In the genomic region with DNA sequence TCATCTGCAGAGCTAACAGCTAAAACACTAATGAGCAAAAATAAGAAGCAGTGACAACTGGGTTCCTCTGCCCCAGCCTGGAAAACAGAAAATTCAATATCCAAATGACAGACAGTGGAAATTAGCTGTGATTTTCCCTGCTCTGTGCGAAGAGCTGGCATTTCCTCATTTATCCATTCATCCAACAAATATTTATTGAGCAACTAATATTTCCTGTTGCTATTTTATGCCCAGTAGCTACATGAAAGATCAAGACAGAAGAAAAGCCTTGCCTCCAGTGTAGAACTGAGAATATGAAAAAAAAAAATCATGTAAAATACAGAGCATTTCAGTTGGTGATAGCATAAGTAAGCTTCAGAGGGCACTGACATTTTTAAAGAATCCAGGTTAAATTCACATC, we compare ENCODE assay signal across 24 cellular contexts.
"Had no signal": no experiment of that assay in that cellular context is flagged by ENCODE, and none has a peak within 500 bp of the region (broad histone marks: within the 10 kb centered on the region; RNA-seq: fewer than 3 reads in every experiment).

No MANE protein-coding gene starts in this region.

- H3K4me3 ChIP-seq: esophagus squamous epithelium, left ventricle myocardium inferior, neural progenitor cell, sigmoid colon, smooth muscle cell, stomach, transverse colon had no signal

- H3K9me3 ChIP-seq: esophagus squamous epithelium, left ventricle myocardium inferior, sigmoid colon, stomach, transverse colon had no signal

- FAIRE-seq: colon, TTC549, urothelium cell line had no signal

- DNase-seq: activated CD4-positive, alpha-beta T cell treated with anti-CD3 and anti-CD28 coated beads, Interleukin-2, amount 10 ng/mL, durations not matched to agents 7 days and 5 days; activated CD4-positive, CD25-positive, alpha-beta regulatory T cell treated with anti-CD3 and anti-CD28 coated beads, Interleukin-2, amount 50 U/mL, for 72 hours; activated CD8-positive, alpha-beta T cell treated with anti-CD3 and anti-CD28 coated beads, Interleukin-2, amount 10 ng/mL, durations not matched to agents 7 days and 5 days; activated gamma-delta T cell treated with Interleukin-2 at 50 U/mL for 16 hours; aorta; central memory CD4-positive, alpha-beta T cell; effector memory CD4-positive, alpha-beta T cell; esophagus squamous epithelium; kidney glomerular epithelial cell; left ventricle myocardium inferior; naive thymus-derived CD8-positive, alpha-beta T cell; retina; sigmoid colon; stimulated activated CD4-positive, alpha-beta T cell treated with anti-CD3 and anti-CD28 coated beads, Interleukin-15, amount 100 ng/mL, for 24 hours; stomach; transverse colon; WERI-Rb-1 had no signal

- ATAC-seq: activated CD8-positive, alpha-beta T cell treated with anti-CD3 and anti-CD28 coated beads, Interleukin-2, amount 10 ng/mL, durations not matched to agents 7 days and 5 days; foreskin keratinocyte; naive thymus-derived CD8-positive, alpha-beta T cell; stimulated activated memory B cell treated with anti-CD40 and anti-IgM and Interleukin-4, amounts not matched to agents 10 μg/mL and 1 μg/mL and 100 μg/mL, for 72 hours had no signal

- H3K4me2 ChIP-seq: neural progenitor cell, smooth muscle cell had no signal

- H3K27me3 ChIP-seq: esophagus squamous epithelium, foreskin keratinocyte, neural progenitor cell, sigmoid colon, stomach, transverse colon had no signal

- H3K4me1 ChIP-seq: left ventricle myocardium inferior, neural progenitor cell, sigmoid colon, stomach, transverse colon had no signal

- H3K36me3 ChIP-seq: esophagus squamous epithelium, left ventricle myocardium inferior, neural progenitor cell, sigmoid colon, stomach, transverse colon, WERI-Rb-1 had no signal

- H3K27ac ChIP-seq: esophagus squamous epithelium, foreskin keratinocyte, left ventricle myocardium inferior, neural progenitor cell, sigmoid colon, stomach, transverse colon, WERI-Rb-1 had no signal

- H3K9ac ChIP-seq: neural progenitor cell had no signal

- H2AFZ ChIP-seq: neural progenitor cell had no signal
